8 cellular contexts compared by ENCODE assay signal in genomic region chr16:22898874-22899348, GRCh38.
A peak's percentile ranks its signal among the peaks of the same experiment; 100 is the strongest.
DNase-seq lines count a peak whose midpoint lies in the region; ATAC-seq and TF ChIP-seq lines count a peak whose summit lies in the region.

No MANE protein-coding gene starts in this region.

- H3K4me3 ChIP-seq in PC-3 (ENCODE audit: low read length) (no peak overlapping the region), cardiac muscle cell (no peak overlapping the region)

- H3K36me3 Mint-ChIP-seq in progenitor cell of endocrine pancreas (ENCODE audit: insufficient read depth) = no peaks in the 10 kb centered on the region
- H3K36me3 Mint-ChIP-seq in stimulated activated naive B cell treated with anti-CD40 and anti-IgM and Interleukin-4, amounts not matched to agents 10 μg/mL and 1 μg/mL and 100 μg/mL, for 72 hours = no peaks in the 10 kb centered on the region

- H3K9me3 Mint-ChIP-seq in progenitor cell of endocrine pancreas (ENCODE audit: low read depth) = no peaks in the 10 kb centered on the region
- H3K9me3 Mint-ChIP-seq in stimulated activated naive B cell treated with anti-CD40 and anti-IgM and Interleukin-4, amounts not matched to agents 10 μg/mL and 1 μg/mL and 100 μg/mL, for 72 hours = peaks cover 0 to 4% of the 10 kb centered on the region in 2 donors

- ATAC-seq in PC-3 = no peak; the same call in 1 of the 2 replicates
- no peak for ATAC-seq in stimulated activated naive B cell treated with anti-CD40 and anti-IgM and Interleukin-4, amounts not matched to agents 10 μg/mL and 1 μg/mL and 100 μg/mL, for 72 hours (replicated peaks)

- H3K4me3 Mint-ChIP-seq in progenitor cell of endocrine pancreas (ENCODE audit: low read depth) = no peak overlapping the region
- no peak overlapping the region for H3K4me3 Mint-ChIP-seq in stimulated activated naive B cell treated with anti-CD40 and anti-IgM and Interleukin-4, amounts not matched to agents 10 μg/mL and 1 μg/mL and 100 μg/mL, for 72 hours

- intact Hi-C loops in PC-3 (cut with micrococcal nuclease) = loop anchor here (1.0 kb wide), 1 partner anchor 78 kb away; no protein-coding TSS in a partner anchor

- H3K4me1 ChIP-seq in PC-3 (ENCODE audit: insufficient read depth, low read length) = no peaks in the 10 kb centered on the region
- no peaks in the 10 kb centered on the region for H3K4me1 ChIP-seq in cardiac muscle cell (ENCODE audit: low read depth)

- H3K36me3 ChIP-seq in PC-3 (ENCODE audit: low read depth, low read length) = no peaks in the 10 kb centered on the region
- H3K36me3 ChIP-seq in cardiac muscle cell = no peaks in the 10 kb centered on the region

- H3K4me1 Mint-ChIP-seq in progenitor cell of endocrine pancreas (ENCODE audit: low read depth) = no peaks in the 10 kb centered on the region
- H3K4me1 Mint-ChIP-seq in stimulated activated naive B cell treated with anti-CD40 and anti-IgM and Interleukin-4, amounts not matched to agents 10 μg/mL and 1 μg/mL and 100 μg/mL, for 72 hours = peaks cover 0 to 3% of the 10 kb centered on the region in 2 donors

- H3K27ac Mint-ChIP-seq in progenitor cell of endocrine pancreas = no peak overlapping the region
- no peak overlapping the region for H3K27ac Mint-ChIP-seq in stimulated activated naive B cell treated with anti-CD40 and anti-IgM and Interleukin-4, amounts not matched to agents 10 μg/mL and 1 μg/mL and 100 μg/mL, for 72 hours

- no peaks in the 10 kb centered on the region for H3K79me2 ChIP-seq in PC-3 (ENCODE audit: low read length)

- no peak overlapping the region for H3K9ac ChIP-seq in PC-3 (ENCODE audit: low read length)

- no peak overlapping the region for H3K4me2 ChIP-seq in PC-3 (ENCODE audit: low read length)

- H3K27me3 ChIP-seq in PC-3 (ENCODE audit: low read length) (peaks cover 50% of the 10 kb centered on the region), cardiac muscle cell (no peaks in the 10 kb centered on the region)

- POLR2A ChIA-PET in PC-3 (lab: Charles Lee; ENCODE audit: unreplicated experiment) = no interaction called here

- H3K9me3 ChIP-seq in PC-3 (ENCODE audit: low read length) (no peaks in the 10 kb centered on the region), cardiac muscle cell (ENCODE audit: low read depth) (no peaks in the 10 kb centered on the region)

- peaks cover 26% of the 10 kb centered on the region for H3K27me3 Mint-ChIP-seq in progenitor cell of endocrine pancreas
- H3K27me3 Mint-ChIP-seq in stimulated activated naive B cell treated with anti-CD40 and anti-IgM and Interleukin-4, amounts not matched to agents 10 μg/mL and 1 μg/mL and 100 μg/mL, for 72 hours = peaks cover 21 to 38% of the 10 kb centered on the region in 2 donors

- BruUV-seq in PC-3 (replicated peaks; lab: Mats Ljungman, UMichigan) = no TSS peak

- in situ Hi-C loops in Caki2 (cut with HindIII; ENCODE audit: low pct_unique_long_range_greater_than_20kb, low sequenced_read_pairs) = no loop called here

- H3K9me2 ChIP-seq in PC-3 (replicated peaks; ENCODE audit: low read length) = no peaks in the 10 kb centered on the region

- TF ChIP-seq CTCF in PC-3 (conservative IDR thresholded peaks at IDR 0.05; ENCODE audit: low read depth, low read length) = peak; percentile 77
- TF ChIP-seq CTCF in cardiac muscle cell (IDR thresholded peaks at IDR 0.05; ENCODE audit: low read depth, low read length) = peak; percentile 82
- TF ChIP-seq CTCF in progenitor cell of endocrine pancreas (IDR thresholded peaks at IDR 0.05; ENCODE audit: unreplicated experiment) = peak; percentile 94

- H3K27ac ChIP-seq in PC-3 (ENCODE audit: low read length) (no peak overlapping the region), cardiac muscle cell (no peak overlapping the region)

- CTCF ChIA-PET in PC-3 (lab: Charles Lee) = no interaction called here

- H4K20me1 ChIP-seq in PC-3 (ENCODE audit: low read length) = no peaks in the 10 kb centered on the region

- no peak overlapping the region for H2AFZ ChIP-seq in PC-3 (ENCODE audit: low read length)

- DNase-seq in Caki2 (ENCODE audit: low read depth) = peak; percentile 88
- peak in 54 of 76 experiments; percentile 0 to 63 (median 38) for DNase-seq in HUDEP-2 (lab: John Stamatoyannopoulos, UW; ENCODE audit: unreplicated experiment in 76 of 76)
- peak; percentile 55 for DNase-seq in PC-3
- DNase-seq in activated naive CD4-positive, alpha-beta T cell treated with anti-CD3 and anti-CD28 coated beads, Interleukin-2, amount 50 U/mL, for 16 hours = peak; percentile 31
- DNase-seq in cardiac muscle cell (ENCODE audit: low read depth in 1 of 2, low spot score in 1 of 2) = peak; percentile 85 to 87
- peak; percentile 75 for DNase-seq in progenitor cell of endocrine pancreas (ENCODE audit: low spot score, unreplicated experiment)
- no peak for DNase-seq in stimulated activated naive B cell treated with anti-CD40 and anti-IgM and Interleukin-4, amounts not matched to agents 10 μg/mL and 1 μg/mL and 100 μg/mL, for 72 hours
- DNase-seq in T1000 (lab: John Stamatoyannopoulos, UW) = no peak

- H3F3A ChIP-seq in PC-3 (ENCODE audit: low read length, unreplicated experiment) = no peaks in the 10 kb centered on the region

Comparison
In these comparisons a context has a peak if more than half of its experiments do, and no peak if none do; other contexts are left out.
1. DNase-seq: peak in Caki2 (single experiment), HUDEP-2 (54 of 76), PC-3 (single experiment), activated naive CD4-positive, alpha-beta T cell treated with anti-CD3 and anti-CD28 coated beads, Interleukin-2, amount 50 U/mL, for 16 hours (single experiment), cardiac muscle cell (2 of 2) and progenitor cell of endocrine pancreas (single experiment); none in stimulated activated naive B cell treated with anti-CD40 and anti-IgM and Interleukin-4, amounts not matched to agents 10 μg/mL and 1 μg/mL and 100 μg/mL, for 72 hours (single experiment) and T1000 (single experiment).
2. Peak in every context shown above with its lines, with median percentiles within 50 percentile points of each other: CTCF ChIP-seq.